In the genomic region with DNA sequence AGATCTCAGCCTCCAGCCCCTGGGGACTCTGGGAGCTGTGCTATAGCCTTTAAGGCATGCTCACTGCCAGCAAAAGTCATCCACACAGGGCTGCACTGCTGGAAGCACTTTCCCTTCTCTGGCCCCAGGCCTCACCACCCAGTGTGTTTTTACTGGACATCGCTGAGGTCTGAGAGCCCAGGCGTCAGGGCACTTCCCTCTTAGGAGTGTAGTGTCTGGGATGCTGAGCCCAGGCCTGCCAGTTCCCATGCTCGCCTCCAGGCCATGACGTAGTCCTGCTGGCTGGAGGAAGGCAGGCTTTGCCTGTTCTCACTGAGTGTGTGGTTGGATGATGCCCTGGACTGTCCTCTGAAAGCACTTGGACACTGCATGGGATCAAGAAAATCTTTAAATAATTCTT, we compare ENCODE assay signal across 14 cellular contexts.
DNase-seq lines count a peak whose midpoint lies in the region; ATAC-seq, FAIRE-seq and TF ChIP-seq lines count a peak whose summit lies in the region.
"Had no signal": no experiment of that assay in that cellular context is flagged by ENCODE, and none has a peak within 500 bp of the region (broad histone marks: within the 10 kb centered on the region; RNA-seq: fewer than 3 reads in every experiment).

No MANE protein-coding gene starts in this region.

- no peaks in the 10 kb centered on the region for H3K36me3 ChIP-seq in endodermal cell (ENCODE audit: control insufficient read depth, insufficient read depth, low read length)
- H3K36me3 ChIP-seq in thyroid gland: no peaks in the 10 kb centered on the region

- no peak for FAIRE-seq in H54 (lab: Jason Lieb, UNC)

- no peak overlapping the region for H3K27ac Mint-ChIP-seq in endodermal cell
- no peak overlapping the region for H3K27ac Mint-ChIP-seq in activated CD8-positive, alpha-beta T cell treated with anti-CD3 and anti-CD28 coated beads, Interleukin-2, amount 10 ng/mL, durations not matched to agents 7 days and 5 days
- H3K27ac Mint-ChIP-seq: activated B cell treated with CpG ODN at 0.5 μM for 24 hours had no signal

- DNase-seq in H54 (ENCODE audit: insufficient read length, low spot score) (no peak), endodermal cell (no peak), left kidney (ENCODE audit: low read depth, low spot score) (peak; percentile 39), thyroid gland (peak; percentile 32 to 38), NCI-H1436 treated with DMSO at 0.1 percent for 48 hours (lab: John Stamatoyannopoulos, UW) (no peak), COLO668 (lab: John Stamatoyannopoulos, UW; ENCODE audit: unreplicated experiment) (no peak)
- DNase-seq in activated CD8-positive, alpha-beta T cell treated with anti-CD3 and anti-CD28 coated beads, Interleukin-2, amount 10 ng/mL, durations not matched to agents 7 days and 5 days: no peak
- DNase-seq in stimulated activated CD4-positive, alpha-beta T cell treated with anti-CD3 and anti-CD28 coated beads, Interleukin-1b, Interleukin-23, amount 100 ng/mL, for 48 hours: no peak
- DNase-seq: activated B cell treated with CpG ODN at 0.5 μM for 24 hours; activated effector memory CD4-positive, alpha-beta T cell treated with Interleukin-2 at 50 U/mL for 16 hours; COR-L47; NCI-H524 treated with DMSO at 0.1 percent for 48 hours; SIG-M5; stimulated activated CD4-positive, alpha-beta T cell treated with anti-CD3 and anti-CD28 coated beads, Interleukin-2, amount 100 ng/mL, for 24 hours had no signal

- POLR2A ChIA-PET in activated CD8-positive, alpha-beta T cell treated with anti-CD3 and anti-CD28 coated beads, Interleukin-2, amount 10 ng/mL, durations not matched to agents 7 days and 5 days (lab: Charles Lee): no interaction called here

- no peak overlapping the region for H3K27ac ChIP-seq in endodermal cell (ENCODE audit: low read depth, low read length)
- H3K27ac ChIP-seq in thyroid gland: no peak overlapping the region

- H3K36me3 Mint-ChIP-seq in endodermal cell (ENCODE audit: low read depth): no peaks in the 10 kb centered on the region
- H3K36me3 Mint-ChIP-seq in activated CD8-positive, alpha-beta T cell treated with anti-CD3 and anti-CD28 coated beads, Interleukin-2, amount 10 ng/mL, durations not matched to agents 7 days and 5 days (ENCODE audit: low read depth): no peaks in the 10 kb centered on the region

- H3K9ac ChIP-seq in endodermal cell (ENCODE audit: extremely low read depth, low read length, poor library complexity, severe bottlenecking): no peak overlapping the region

- TF ChIP-seq CTCF in endodermal cell (conservative IDR thresholded peaks at IDR 0.05) (peak; percentile 24), thyroid gland (IDR thresholded peaks at IDR 0.05) (no peak)

- 90 to 100% methylated on average over 2 to 4 of the region's 4 CpGs for WGBS in endodermal cell (ENCODE audit: insufficient coverage in 1 of 2, insufficient read length in 1 of 2), 2 experiments
- 35 to 49% methylated on average over 4 of the region's 4 CpGs for WGBS in thyroid gland, 2 donors

- H3K9me3 ChIP-seq in endodermal cell (ENCODE audit: control insufficient read depth, low read length): no peaks in the 10 kb centered on the region
- H3K9me3 ChIP-seq in thyroid gland: no peaks in the 10 kb centered on the region

- CTCF ChIA-PET in activated CD8-positive, alpha-beta T cell treated with anti-CD3 and anti-CD28 coated beads, Interleukin-2, amount 10 ng/mL, durations not matched to agents 7 days and 5 days (lab: Charles Lee): no interaction called here

- intact Hi-C loops in thyroid gland (cut with DNase I): no loop called here

- no peaks in the 10 kb centered on the region for H3K27me3 ChIP-seq in endodermal cell (ENCODE audit: control insufficient read depth, insufficient read depth, low read length, poor library complexity, severe bottlenecking)
- H3K27me3 ChIP-seq in thyroid gland: no peaks in the 10 kb centered on the region

- H3K27me3 Mint-ChIP-seq in endodermal cell (ENCODE audit: insufficient read depth): peaks cover 5% of the 10 kb centered on the region
- H3K27me3 Mint-ChIP-seq in activated CD8-positive, alpha-beta T cell treated with anti-CD3 and anti-CD28 coated beads, Interleukin-2, amount 10 ng/mL, durations not matched to agents 7 days and 5 days (ENCODE audit: low read depth): peaks cover 11% of the 10 kb centered on the region

- H3K4me3 ChIP-seq in endodermal cell (ENCODE audit: low read length): no peak overlapping the region
- no peak overlapping the region for H3K4me3 ChIP-seq in thyroid gland (replicated peaks in 1 of 3)

- H3K4me3 Mint-ChIP-seq in endodermal cell: no peak overlapping the region
- no peak overlapping the region for H3K4me3 Mint-ChIP-seq in activated CD8-positive, alpha-beta T cell treated with anti-CD3 and anti-CD28 coated beads, Interleukin-2, amount 10 ng/mL, durations not matched to agents 7 days and 5 days
- H3K4me3 Mint-ChIP-seq: activated B cell treated with CpG ODN at 0.5 μM for 24 hours had no signal

- H3K4me1 ChIP-seq in endodermal cell (ENCODE audit: control insufficient read depth, insufficient read depth, low read length): peaks cover 4% of the 10 kb centered on the region
- H3K4me1 ChIP-seq in thyroid gland: no peaks in the 10 kb centered on the region

- H3K9me3 Mint-ChIP-seq in endodermal cell: peaks cover 5% of the 10 kb centered on the region
- peaks cover 4% of the 10 kb centered on the region for H3K9me3 Mint-ChIP-seq in activated CD8-positive, alpha-beta T cell treated with anti-CD3 and anti-CD28 coated beads, Interleukin-2, amount 10 ng/mL, durations not matched to agents 7 days and 5 days (ENCODE audit: insufficient read depth)

- TF ChIP-seq POLR2A in H54 (IDR thresholded peaks at IDR 0.05; ENCODE audit: low read depth, low read length): peak; percentile 23; the same call in 1 of the 2 replicates
- TF ChIP-seq POLR2A in thyroid gland (IDR thresholded peaks at IDR 0.05): no peak

- peaks cover 5% of the 10 kb centered on the region for H3K4me1 Mint-ChIP-seq in endodermal cell
- H3K4me1 Mint-ChIP-seq in activated CD8-positive, alpha-beta T cell treated with anti-CD3 and anti-CD28 coated beads, Interleukin-2, amount 10 ng/mL, durations not matched to agents 7 days and 5 days (ENCODE audit: low read depth): no peaks in the 10 kb centered on the region
- H3K4me1 Mint-ChIP-seq: activated B cell treated with CpG ODN at 0.5 μM for 24 hours had no signal

- ATAC-seq in activated CD8-positive, alpha-beta T cell treated with anti-CD3 and anti-CD28 coated beads, Interleukin-2, amount 10 ng/mL, durations not matched to agents 7 days and 5 days: no peak

Comparison
In these comparisons a context has a peak if more than half of its experiments do, and no peak if none do; other contexts are left out.
1. DNase-seq: peak in left kidney (single experiment) and thyroid gland (2 of 2); none in H54 (single experiment), endodermal cell (single experiment), activated CD8-positive, alpha-beta T cell treated with anti-CD3 and anti-CD28 coated beads, Interleukin-2, amount 10 ng/mL, durations not matched to agents 7 days and 5 days (single experiment), stimulated activated CD4-positive, alpha-beta T cell treated with anti-CD3 and anti-CD28 coated beads, Interleukin-1b, Interleukin-23, amount 100 ng/mL, for 48 hours (single experiment), NCI-H1436 treated with DMSO at 0.1 percent for 48 hours (single experiment) and COLO668 (single experiment).